Comparison of ENCODE assay signal across 1 cellular context in genomic region chr2:55707751-55708150, GRCh38.
TF ChIP-seq lines count a peak whose summit lies in the region.

No MANE protein-coding gene starts in this region.

TF ChIP-seq in GM23338, 12 proteins besides CTCF, POLR2A, EP300 and RAD21 (continued from another document):
- TF ChIP-seq ZNF462 (CRISPR knock-in tag; IDR thresholded peaks at IDR 0.05) (no peak), JUNB (IDR thresholded peaks at IDR 0.05; ENCODE audit: unreplicated experiment) (no peak)
